ENCODE assay signal across 8 cellular contexts in genomic region chr20:16574656-16575355, GRCh38. TPM values are rescaled to one million over a fixed set of nuclear protein-coding genes. Genes with fewer than 3 reads are reported as not detected.
DNase-seq lines count a peak whose midpoint lies in the region; ATAC-seq lines count a peak whose summit lies in the region.

No MANE protein-coding gene starts in this region.

- H3K4me1 Mint-ChIP-seq in activated naive CD4-positive, alpha-beta T cell treated with anti-CD3 and anti-CD28 coated beads, Interleukin-2, amount 10 ng/mL, durations not matched to agents 7 days and 5 days = peaks cover 35% of the 10 kb centered on the region

- H3K9me3 ChIP-seq in SJSA1 (replicated peaks) = no peaks in the 10 kb centered on the region
- H3K9me3 ChIP-seq in subcutaneous abdominal adipose tissue (ENCODE audit: control insufficient read depth in 5 of 5, low read length in 5 of 5) = no peaks in the 10 kb centered on the region

- peak; percentile 83 for DNase-seq in Caki2 (ENCODE audit: low read depth)
- peak; percentile 95 for DNase-seq in HuH-7.5 (ENCODE audit: low spot score)
- peak; percentile 31 to 65 for DNase-seq in SJSA1 (ENCODE audit: low read depth in 1 of 2, low spot score in 2 of 2)
- DNase-seq in activated naive CD4-positive, alpha-beta T cell treated with anti-CD3 and anti-CD28 coated beads, Interleukin-2, amount 10 ng/mL, durations not matched to agents 7 days and 5 days = peak; percentile 87
- DNase-seq in glomerular visceral epithelial cell (ENCODE audit: extremely low spot score) = peak; percentile 75
- DNase-seq in nucleus accumbens (lab: John Stamatoyannopoulos, UW) = peak in 54 of 56 donors; percentile 12 to 92 (median 74)

- H3K4me1 ChIP-seq in SJSA1 (replicated peaks) = no peaks in the 10 kb centered on the region
- peaks cover 0 to 40% (median 31%) of the 10 kb centered on the region in 5 donors for H3K4me1 ChIP-seq in subcutaneous abdominal adipose tissue (ENCODE audit: control insufficient read depth in 5 of 5, insufficient read depth in 5 of 5, low read length in 5 of 5)

- H3K36me3 Mint-ChIP-seq in activated naive CD4-positive, alpha-beta T cell treated with anti-CD3 and anti-CD28 coated beads, Interleukin-2, amount 10 ng/mL, durations not matched to agents 7 days and 5 days = no peaks in the 10 kb centered on the region

- H3K9me3 Mint-ChIP-seq in activated naive CD4-positive, alpha-beta T cell treated with anti-CD3 and anti-CD28 coated beads, Interleukin-2, amount 10 ng/mL, durations not matched to agents 7 days and 5 days = no peaks in the 10 kb centered on the region

- peak overlapping the region; percentile 79 for H3K27ac Mint-ChIP-seq in activated naive CD4-positive, alpha-beta T cell treated with anti-CD3 and anti-CD28 coated beads, Interleukin-2, amount 10 ng/mL, durations not matched to agents 7 days and 5 days

- peak overlapping the region; percentile 75 to 88 (median 81) for H3K9ac ChIP-seq in subcutaneous abdominal adipose tissue (ENCODE audit: low read length in 5 of 5)

- in situ Hi-C loops in Caki2 (cut with HindIII; ENCODE audit: low pct_unique_long_range_greater_than_20kb, low sequenced_read_pairs) = no loop called here

- H3K27ac ChIP-seq in SJSA1 (no peak overlapping the region), subcutaneous abdominal adipose tissue (ENCODE audit: low read depth, low read length) (peak overlapping the region; percentile 84)

- H3K27me3 Mint-ChIP-seq in activated naive CD4-positive, alpha-beta T cell treated with anti-CD3 and anti-CD28 coated beads, Interleukin-2, amount 10 ng/mL, durations not matched to agents 7 days and 5 days = no peaks in the 10 kb centered on the region

- H3K27me3 ChIP-seq in SJSA1 (replicated peaks) (no peaks in the 10 kb centered on the region), subcutaneous abdominal adipose tissue (ENCODE audit: control insufficient read depth in 5 of 5, insufficient read depth in 4 of 5, low read length in 5 of 5) (no peaks in the 10 kb centered on the region)

- peak overlapping the region; percentile 81 for H3K4me3 Mint-ChIP-seq in activated naive CD4-positive, alpha-beta T cell treated with anti-CD3 and anti-CD28 coated beads, Interleukin-2, amount 10 ng/mL, durations not matched to agents 7 days and 5 days

- ATAC-seq in GM21367 (IDR thresholded peaks at IDR 0.05; ENCODE audit: unreplicated experiment) = peak; percentile 70

- H3K4me3 ChIP-seq in SJSA1 = peak overlapping the region; percentile 34
- H3K4me3 ChIP-seq in subcutaneous abdominal adipose tissue (ENCODE audit: low read depth in 1 of 5, low read length in 5 of 5) = peak overlapping the region; percentile 39 to 86 (median 82)

- CTCF ChIA-PET in activated naive CD4-positive, alpha-beta T cell treated with anti-CD3 and anti-CD28 coated beads, Interleukin-2, amount 10 ng/mL, durations not matched to agents 7 days and 5 days (lab: Charles Lee) = interaction anchor here (0.6 kb wide), 1 partner anchor 10 kb away, joined by 3 read pairs; no protein-coding TSS in a partner anchor

- H3K36me3 ChIP-seq in SJSA1 = no peaks in the 10 kb centered on the region
- H3K36me3 ChIP-seq in subcutaneous abdominal adipose tissue (ENCODE audit: control insufficient read depth in 5 of 5, insufficient read depth in 5 of 5, low read length in 5 of 5) = no peaks in the 10 kb centered on the region

RNA-seq across cellular contexts. Expression of gene KIF16B, which starts 1.6 kb away (rescaled TPM):
- total RNA-seq in Caki2 (2014; rRNA removed; shearing (Covaris generic); ENCODE audit: low replicate concordance) = 2.4 and 10.6 TPM in 2 replicates
- 1.9 and 3.7 TPM in 2 replicates for total RNA-seq in SJSA1 (2014; rRNA removed; shearing (Covaris generic))
